In the genomic region with DNA sequence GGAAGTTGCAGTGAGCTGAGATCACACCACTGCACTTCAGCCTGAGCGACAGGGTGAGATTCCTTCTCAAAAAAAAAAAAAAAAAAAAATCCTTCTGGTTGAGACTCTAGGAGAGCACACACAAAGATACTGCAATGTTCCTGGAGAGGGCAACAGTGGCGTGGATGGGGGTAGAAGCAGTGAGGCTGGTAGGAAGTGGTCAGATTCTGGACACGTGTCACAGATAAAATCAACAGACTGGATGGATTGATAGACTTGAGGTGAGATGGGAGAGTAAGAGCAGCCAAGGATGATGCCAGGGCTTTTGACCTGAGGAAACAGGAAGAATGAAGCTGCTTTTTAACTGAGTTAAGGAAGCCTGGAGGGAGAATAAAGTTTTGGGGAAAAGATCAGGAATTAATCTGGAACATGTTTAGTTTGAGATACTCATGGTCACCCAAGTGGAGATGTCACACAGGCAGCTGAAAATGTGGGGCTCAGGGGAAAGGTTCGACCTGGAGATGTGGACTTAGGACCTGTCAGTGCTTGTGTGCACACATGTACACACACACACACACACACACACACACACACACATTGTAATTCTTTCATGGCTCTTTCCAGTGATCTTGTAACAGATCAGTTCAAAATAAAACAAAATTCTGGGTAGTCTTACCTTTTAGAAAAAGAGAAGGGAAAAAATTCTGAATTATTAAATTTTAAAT, we compare ENCODE assay signal across 21 cellular contexts.
DNase-seq lines count a peak whose midpoint lies in the region; ATAC-seq and TF ChIP-seq lines count a peak whose summit lies in the region.
"Had no signal": no experiment of that assay in that cellular context is flagged by ENCODE, and none has a peak within 500 bp of the region (broad histone marks: within the 10 kb centered on the region; RNA-seq: fewer than 3 reads in every experiment).

No MANE protein-coding gene starts in this region.

- H3K4me1 ChIP-seq in tibial nerve, result no peaks in the 10 kb centered on the region

- no peak overlapping the region for H3K4me3 Mint-ChIP-seq in nephron progenitor cell
- no peak overlapping the region for H3K4me3 Mint-ChIP-seq in naive thymus-derived CD8-positive, alpha-beta T cell
- H3K4me3 Mint-ChIP-seq: GM23338 had no signal

- H3K27me3 Mint-ChIP-seq in nephron progenitor cell (ENCODE audit: low read depth, poor library complexity), result no peaks in the 10 kb centered on the region
- no peaks in the 10 kb centered on the region for H3K27me3 Mint-ChIP-seq in naive thymus-derived CD8-positive, alpha-beta T cell

- no peaks in the 10 kb centered on the region for H3K9me3 ChIP-seq in tibial nerve

- no peak for ATAC-seq in naive thymus-derived CD8-positive, alpha-beta T cell

- TF ChIP-seq CTCF in nephron progenitor cell (IDR thresholded peaks at IDR 0.05) (no peak), tibial nerve (IDR thresholded peaks at IDR 0.05) (no peak), GM10266 (IDR thresholded peaks at IDR 0.05; ENCODE audit: control insufficient read depth, insufficient read depth, low read depth, missing control alignments) (no peak)

- peaks cover 3% of the 10 kb centered on the region for H3K9me3 Mint-ChIP-seq in nephron progenitor cell
- peaks cover 0 to 4% (median 0%) of the 10 kb centered on the region in 9 donors for H3K9me3 Mint-ChIP-seq in naive thymus-derived CD8-positive, alpha-beta T cell
- H3K9me3 Mint-ChIP-seq: GM23338 had no signal

- H3K4me1 Mint-ChIP-seq in nephron progenitor cell, result peaks cover 16% of the 10 kb centered on the region
- peaks cover 0 to 4% (median 0%) of the 10 kb centered on the region in 4 donors for H3K4me1 Mint-ChIP-seq in naive thymus-derived CD8-positive, alpha-beta T cell

- H3K36me3 ChIP-seq in tibial nerve, result peaks cover 0 to 15% (median 0%) of the 10 kb centered on the region in 3 donors

- no peak overlapping the region for H3K27ac ChIP-seq in tibial nerve
- H3K27ac ChIP-seq: C4-2B, SK-N-MC had no signal

- peak overlapping the region; percentile 85 for H3K27ac Mint-ChIP-seq in nephron progenitor cell
- peak overlapping the region in 1 of 10 donors; percentile 16 for H3K27ac Mint-ChIP-seq in naive thymus-derived CD8-positive, alpha-beta T cell
- H3K27ac Mint-ChIP-seq: GM23338 had no signal

- no peaks in the 10 kb centered on the region for H3K27me3 ChIP-seq in tibial nerve
- H3K27me3 ChIP-seq: MG63 had no signal

- no peak overlapping the region for H3K4me3 ChIP-seq in tibial nerve
- H3K4me3 ChIP-seq: GM23338, MG63, SK-N-MC had no signal

- no peak for TF ChIP-seq POLR2A in tibial nerve (IDR thresholded peaks at IDR 0.05)

- WGBS in tibial nerve, 2 donors, result 92% methylated on average over 4 of the region's 4 CpGs

- peaks cover 42% of the 10 kb centered on the region for H3K36me3 Mint-ChIP-seq in nephron progenitor cell (ENCODE audit: low read depth)
- peaks cover 9 to 25% (median 11%) of the 10 kb centered on the region in 3 donors for H3K36me3 Mint-ChIP-seq in naive thymus-derived CD8-positive, alpha-beta T cell

- DNase-seq in H4 (ENCODE audit: low spot score), result peak; percentile 26
- peak; percentile 36 for DNase-seq in OCI-M1 (lab: John Stamatoyannopoulos, UW)
- peak; percentile 25 for DNase-seq in kidney glomerular epithelial cell (lab: John Stamatoyannopoulos, UW)
- no peak for DNase-seq in nephron progenitor cell
- DNase-seq in tibial nerve (ENCODE audit: low spot score in 2 of 2), result no peak
- no peak for DNase-seq in GM10266 (ENCODE audit: extremely low spot score)
- DNase-seq in naive thymus-derived CD8-positive, alpha-beta T cell, result no peak
- DNase-seq: ACHN; DMS79 treated with DMSO at 0.1 percent for 48 hours; Karpas-422; MG63; NCI-H1092 treated with DMSO at 0.1 percent for 48 hours; NCI-H146; NCI-H2081; NCI-H2171 treated with DMSO at 0.1 percent for 48 hours; NCI-H446 treated with DMSO at 0.1 percent for 48 hours; NK-92 treated with Interleukin-12 subunit alpha and Interleukin-12 subunit beta, amount 100 ng/mL, for 24 hours; SHP77 had no signal

- POLR2A ChIA-PET in naive thymus-derived CD8-positive, alpha-beta T cell (lab: Charles Lee), result no interaction called here

- TF ChIP-seq EP300 in tibial nerve (IDR thresholded peaks at IDR 0.05), result no peak

Comparison
In these comparisons a context has a peak if more than half of its experiments do, and no peak if none do; other contexts are left out.
1. DNase-seq: peak in H4 (single experiment), OCI-M1 (single experiment) and kidney glomerular epithelial cell (single experiment); none in nephron progenitor cell (single experiment), tibial nerve (0 of 2), GM10266 (single experiment) and naive thymus-derived CD8-positive, alpha-beta T cell (0 of 10).